In genomic region chr4:30721353-30722091, GRCh38 we compare ENCODE assay signal across 9 cellular contexts. TPM values are rescaled to one million over a fixed set of nuclear protein-coding genes. Genes with fewer than 3 reads are reported as not detected.
A peak's percentile ranks its signal among the peaks of the same experiment; 100 is the strongest.
DNase-seq lines count a peak whose midpoint lies in the region; ATAC-seq and TF ChIP-seq lines count a peak whose summit lies in the region.
"Had no signal": no experiment of that assay in that cellular context is flagged by ENCODE, and none has a peak within 500 bp of the region (broad histone marks: within the 10 kb centered on the region; RNA-seq: fewer than 3 reads in every experiment).

No MANE protein-coding gene starts in this region.

- peaks cover 65% of the 10 kb centered on the region for H3K27me3 Mint-ChIP-seq in WTC11 (ENCODE audit: low read depth)

- DNase-seq in NCI-H510A treated with DMSO at 0.1 percent for 48 hours (lab: John Stamatoyannopoulos, UW): peak; percentile 20
- no peak for DNase-seq in NCI-H510A (lab: John Stamatoyannopoulos, UW)
- peak; percentile 63 for DNase-seq in WTC11 (ENCODE audit: low spot score)
- peak; percentile 73 for DNase-seq in cardiac septum (ENCODE audit: low spot score)
- peak; percentile 21 to 90 (median 40) for DNase-seq in posterior cingulate gyrus
- no peak for DNase-seq in NK-92 (lab: John Stamatoyannopoulos, UW; ENCODE audit: unreplicated experiment)

- no peak overlapping the region for H3K27ac Mint-ChIP-seq in WTC11

- ATAC-seq in WTC11 (peak; percentile 4), HG03469 (IDR thresholded peaks at IDR 0.05; ENCODE audit: unreplicated experiment) (no peak), HG02763 (IDR thresholded peaks at IDR 0.05; ENCODE audit: unreplicated experiment) (no peak)

- no peak for TF ChIP-seq CTCF in WTC11 (IDR thresholded peaks at IDR 0.05)

- intact Hi-C loops in cardiac septum (cut with DNase I): loop anchor here (5.0 kb wide), 2 partner anchors 321 to 366 kb away; no protein-coding TSS in a partner anchor
- intact Hi-C loops in posterior cingulate gyrus (cut with DNase I): no loop called here

- H3K36me3 Mint-ChIP-seq in WTC11: no peaks in the 10 kb centered on the region

- CTCF ChIA-PET in WTC11 (lab: Charles Lee): interaction anchor here (0.6 to 1.2 kb wide), 5 partner anchors 9 to 920 kb away, joined by 3 to 4 read pairs (median 3); no protein-coding TSS in a partner anchor

- H3K4me1 Mint-ChIP-seq in WTC11: peaks cover 30% of the 10 kb centered on the region

- no peaks in the 10 kb centered on the region for H3K9me3 Mint-ChIP-seq in WTC11

- peak overlapping the region; percentile 97 for H3K4me3 Mint-ChIP-seq in WTC11

- POLR2A ChIA-PET in WTC11 (lab: Charles Lee): interaction anchor here (0.5 kb wide), 1 partner anchor 1743 kb away, joined by 3 read pairs; no protein-coding TSS in a partner anchor

TF ChIP-seq in WTC11, 78 proteins besides CTCF, POLR2A, EP300 and RAD21:
- TF ChIP-seq SMAD3 (CRISPR knock-in tag; IDR thresholded peaks at IDR 0.05; ENCODE audit: borderline replicate concordance) (0 out of 2 replicates have a peak, but pooled peaks have one; percentile 62), MAX (CRISPR knock-in tag; IDR thresholded peaks at IDR 0.05) (peak; percentile 70; the same call in 1 of the 2 replicates), MYBL2 (CRISPR knock-in tag; IDR thresholded peaks at IDR 0.05) (no peak), SP1 (CRISPR knock-in tag; conservative IDR thresholded peaks at IDR 0.05) (peak; percentile 43; the same call in 1 of the 2 replicates), ZBTB43 (CRISPR knock-in tag; IDR thresholded peaks at IDR 0.05) (peak; percentile 76; the same call in 1 of the 2 replicates), ZNF416 (CRISPR knock-in tag; IDR thresholded peaks at IDR 0.05) (no peak), NFE2L1 (CRISPR knock-in tag; IDR thresholded peaks at IDR 0.05) (0 out of 2 replicates have a peak, but pooled peaks have one; percentile 62), ATF6 (CRISPR knock-in tag; IDR thresholded peaks at IDR 0.05) (no peak), OVOL2 (CRISPR knock-in tag; IDR thresholded peaks at IDR 0.05; ENCODE audit: borderline replicate concordance) (no peak), ZNF232 (CRISPR knock-in tag; IDR thresholded peaks at IDR 0.05) (0 out of 2 replicates have a peak, but pooled peaks have one; percentile 58), ESRRA (CRISPR knock-in tag; IDR thresholded peaks at IDR 0.05; ENCODE audit: borderline replicate concordance) (no peak), ZSCAN18 (CRISPR knock-in tag; IDR thresholded peaks at IDR 0.05) (no peak), USF1 (CRISPR knock-in tag; IDR thresholded peaks at IDR 0.05) (0 out of 2 replicates have a peak, but pooled peaks have one; percentile 13), JAZF1 (CRISPR knock-in tag; IDR thresholded peaks at IDR 0.05) (no peak), RELA (CRISPR knock-in tag; IDR thresholded peaks at IDR 0.05; ENCODE audit: borderline replicate concordance) (0 out of 2 replicates have a peak, but pooled peaks have one; percentile 17), MLX (CRISPR knock-in tag; IDR thresholded peaks at IDR 0.05) (no peak), FOXP1 (CRISPR knock-in tag; IDR thresholded peaks at IDR 0.05; ENCODE audit: borderline replicate concordance) (peak; percentile 47), FOXK1 (CRISPR knock-in tag; IDR thresholded peaks at IDR 0.05) (peak; percentile 23; the same call in 1 of the 2 replicates), ZNF671 (CRISPR knock-in tag; IDR thresholded peaks at IDR 0.05) (no peak), TCF7 (CRISPR knock-in tag; IDR thresholded peaks at IDR 0.05; ENCODE audit: low read depth) (no peak)
TF ChIP-seq in WTC11: peak in this region for 10.

RNA-seq across cellular contexts. Expression of gene PCDH7, which starts 1.4 kb away (rescaled TPM):
- total RNA-seq in WTC11 (2021): 2.2 to 3.9 TPM (median 2.4 TPM) in 3 replicates
- 70.8 TPM for total RNA-seq in cardiac septum
- total RNA-seq: T-helper 1 cell treated with Interleukin-12 subunit alpha and Interleukin-12 subunit beta and Interleukin-4 antibody, amounts not matched to agents 30 ng/mL and 1 ng/mL, for 36 hours had no signal

Comparison
In these comparisons a context has a peak if more than half of its experiments do, and no peak if none do; other contexts are left out.
1. DNase-seq: peak in NCI-H510A treated with DMSO at 0.1 percent for 48 hours (single experiment), WTC11 (single experiment), cardiac septum (single experiment) and posterior cingulate gyrus (10 of 10); none in NCI-H510A (single experiment) and NK-92 (single experiment).
2. RNA of gene PCDH7, which starts 1.4 kb away (total RNA-seq): 70.8 TPM in cardiac septum (single experiment); 2.2 to 3.9 TPM in WTC11; every median in the first group is over 10 times any median in the second.